In the genomic region with DNA sequence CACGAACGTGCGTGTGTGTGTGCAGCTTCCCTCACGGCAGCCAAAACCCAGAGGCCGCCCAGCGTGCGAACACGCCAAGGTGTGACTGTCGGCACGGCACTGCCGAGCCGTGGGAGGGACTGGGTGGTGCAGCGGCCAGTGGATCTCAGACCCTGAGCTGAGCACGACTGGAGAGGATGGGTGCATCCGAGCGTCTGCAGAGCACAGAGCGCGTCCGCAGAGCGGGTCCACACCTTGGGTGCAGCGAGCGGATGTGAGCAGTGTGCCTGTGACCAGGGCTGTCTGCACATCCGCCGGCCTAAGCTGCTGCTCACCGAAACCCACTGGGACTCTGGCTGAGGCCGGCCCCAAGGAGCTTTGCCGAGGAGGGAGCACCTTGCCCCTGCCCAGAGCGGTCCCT, we compare ENCODE assay signal across 15 cellular contexts. TPM values are rescaled to one million over a fixed set of nuclear protein-coding genes. Genes with fewer than 3 reads are reported as not detected.
DNase-seq lines count a peak whose midpoint lies in the region; ATAC-seq and TF ChIP-seq lines count a peak whose summit lies in the region.
"Had no signal": no experiment of that assay in that cellular context is flagged by ENCODE, and none has a peak within 500 bp of the region (broad histone marks: within the 10 kb centered on the region; RNA-seq: fewer than 3 reads in every experiment).

No MANE protein-coding gene starts in this region.

- no peaks in the 10 kb centered on the region for H3K27me3 Mint-ChIP-seq in dendritic cell treated with granulocyte-macrophage colony-stimulating factor and Interleukin-4, amounts not matched to agents 40 ng/mL and 50 ng/mL, for 4 days
- no peaks in the 10 kb centered on the region for H3K27me3 Mint-ChIP-seq in neural progenitor cell (ENCODE audit: insufficient read depth, low read depth)
- H3K27me3 Mint-ChIP-seq in activated CD4-positive, alpha-beta memory T cell treated with anti-CD3 and anti-CD28 coated beads for 36 hours, result no peaks in the 10 kb centered on the region
- H3K27me3 Mint-ChIP-seq: CD4-positive, alpha-beta memory T cell; IgD-negative memory B cell had no signal

- H3K27ac ChIP-seq in right cardiac atrium (ENCODE audit: low read length), result no peak overlapping the region
- H3K27ac ChIP-seq in neural progenitor cell, result peak overlapping the region; percentile 13
- H3K27ac ChIP-seq: C4-2B had no signal

- 88% methylated on average over 28 of the region's 28 CpGs for WGBS in right cardiac atrium

- no peaks in the 10 kb centered on the region for H3K36me3 ChIP-seq in neural progenitor cell
- H3K36me3 ChIP-seq: BE2C had no signal

- H3K27ac Mint-ChIP-seq in dendritic cell treated with granulocyte-macrophage colony-stimulating factor and Interleukin-4, amounts not matched to agents 40 ng/mL and 50 ng/mL, for 4 days, result peak overlapping the region; percentile 45
- no peak overlapping the region for H3K27ac Mint-ChIP-seq in neural progenitor cell
- H3K27ac Mint-ChIP-seq in activated CD4-positive, alpha-beta memory T cell treated with anti-CD3 and anti-CD28 coated beads for 36 hours, result no peak overlapping the region
- H3K27ac Mint-ChIP-seq: CD4-positive, alpha-beta memory T cell had no signal

- H3K79me2 ChIP-seq in neural progenitor cell (ENCODE audit: low read depth), result peaks cover 16% of the 10 kb centered on the region

- H3K9me3 ChIP-seq in right cardiac atrium (ENCODE audit: control insufficient read depth, low read length) (no peaks in the 10 kb centered on the region), neural progenitor cell (ENCODE audit: low read depth) (no peaks in the 10 kb centered on the region)
- H3K9me3 ChIP-seq: BE2C had no signal

- H3K4me1 ChIP-seq in right cardiac atrium (ENCODE audit: control insufficient read depth, insufficient read depth, low read length) (peaks cover 2% of the 10 kb centered on the region), neural progenitor cell (no peaks in the 10 kb centered on the region)
- H3K4me1 ChIP-seq: BE2C had no signal

- H3K36me3 Mint-ChIP-seq in dendritic cell treated with granulocyte-macrophage colony-stimulating factor and Interleukin-4, amounts not matched to agents 40 ng/mL and 50 ng/mL, for 4 days (ENCODE audit: low read depth), result peaks cover 6% of the 10 kb centered on the region
- H3K36me3 Mint-ChIP-seq in neural progenitor cell, result no peaks in the 10 kb centered on the region
- no peaks in the 10 kb centered on the region for H3K36me3 Mint-ChIP-seq in activated CD4-positive, alpha-beta memory T cell treated with anti-CD3 and anti-CD28 coated beads for 36 hours
- H3K36me3 Mint-ChIP-seq: CD4-positive, alpha-beta memory T cell; IgD-negative memory B cell had no signal

- intact Hi-C loops in right cardiac atrium (cut with DNase I) (no loop called here), left ventricle myocardium superior (cut with micrococcal nuclease) (no loop called here)
- intact Hi-C loops in dendritic cell treated with granulocyte-macrophage colony-stimulating factor and Interleukin-4, amounts not matched to agents 40 ng/mL and 50 ng/mL, for 4 days (cut with micrococcal nuclease), result no loop called here
- intact Hi-C loops in activated CD4-positive, alpha-beta memory T cell treated with anti-CD3 and anti-CD28 coated beads for 36 hours (cut with micrococcal nuclease), result no loop called here

- POLR2A ChIA-PET in activated CD4-positive, alpha-beta memory T cell treated with anti-CD3 and anti-CD28 coated beads for 36 hours (lab: Charles Lee), result no interaction called here

- DNase-seq in right cardiac atrium, result peak in 2 of 3 donors; percentile 41 to 69
- no peak for DNase-seq in left ventricle myocardium superior
- DNase-seq in neural progenitor cell (ENCODE audit: low spot score), result no peak
- no peak for DNase-seq in ACHN
- DNase-seq in activated CD4-positive, alpha-beta memory T cell treated with anti-CD3 and anti-CD28 coated beads for 36 hours, result no peak
- no peak for DNase-seq in NCI-H1105 (lab: John Stamatoyannopoulos, UW)
- DNase-seq: BE2C; CD4-positive, alpha-beta memory T cell; DMS79 had no signal

- in situ Hi-C loops in ACHN (cut with HindIII; ENCODE audit: low pct_ligation_motif_present, low pct_unique_long_range_greater_than_20kb, low sequenced_read_pairs), result no loop called here

- H3K4me2 ChIP-seq in neural progenitor cell, result no peak overlapping the region

- CTCF ChIA-PET in activated CD4-positive, alpha-beta memory T cell treated with anti-CD3 and anti-CD28 coated beads for 36 hours (lab: Charles Lee), result no interaction called here

- no peak overlapping the region for H3K4me3 ChIP-seq in right cardiac atrium (ENCODE audit: low read length)
- no peak overlapping the region for H3K4me3 ChIP-seq in neural progenitor cell

- ATAC-seq in right cardiac atrium (no peak), left ventricle myocardium superior (no peak), GM21528 (IDR thresholded peaks at IDR 0.05; ENCODE audit: low FRiP score, unreplicated experiment) (no peak)

- TF ChIP-seq CTCF in neural progenitor cell (IDR thresholded peaks at IDR 0.05), result no peak

- no peaks in the 10 kb centered on the region for H3K27me3 ChIP-seq in right cardiac atrium (ENCODE audit: control insufficient read depth, insufficient read depth)
- no peaks in the 10 kb centered on the region for H3K27me3 ChIP-seq in neural progenitor cell
- H3K27me3 ChIP-seq: BE2C had no signal

- H3K4me3 Mint-ChIP-seq in dendritic cell treated with granulocyte-macrophage colony-stimulating factor and Interleukin-4, amounts not matched to agents 40 ng/mL and 50 ng/mL, for 4 days, result no peak overlapping the region
- no peak overlapping the region for H3K4me3 Mint-ChIP-seq in neural progenitor cell
- H3K4me3 Mint-ChIP-seq in activated CD4-positive, alpha-beta memory T cell treated with anti-CD3 and anti-CD28 coated beads for 36 hours, result no peak overlapping the region
- H3K4me3 Mint-ChIP-seq: CD4-positive, alpha-beta memory T cell; IgD-negative memory B cell had no signal

- H4K20me1 ChIP-seq in neural progenitor cell (ENCODE audit: low read depth), result peaks cover 2% of the 10 kb centered on the region

- no peak overlapping the region for H3K9ac ChIP-seq in neural progenitor cell

- no peaks in the 10 kb centered on the region for H3K9me3 Mint-ChIP-seq in dendritic cell treated with granulocyte-macrophage colony-stimulating factor and Interleukin-4, amounts not matched to agents 40 ng/mL and 50 ng/mL, for 4 days
- H3K9me3 Mint-ChIP-seq in neural progenitor cell, result no peaks in the 10 kb centered on the region
- H3K9me3 Mint-ChIP-seq in activated CD4-positive, alpha-beta memory T cell treated with anti-CD3 and anti-CD28 coated beads for 36 hours, result no peaks in the 10 kb centered on the region
- H3K9me3 Mint-ChIP-seq: CD4-positive, alpha-beta memory T cell; IgD-negative memory B cell had no signal

- no peak overlapping the region for H2AFZ ChIP-seq in neural progenitor cell (replicated peaks)

- H3K4me1 Mint-ChIP-seq in dendritic cell treated with granulocyte-macrophage colony-stimulating factor and Interleukin-4, amounts not matched to agents 40 ng/mL and 50 ng/mL, for 4 days (ENCODE audit: low read depth), result peaks cover 13% of the 10 kb centered on the region
- H3K4me1 Mint-ChIP-seq in neural progenitor cell, result peaks cover 31% of the 10 kb centered on the region
- no peaks in the 10 kb centered on the region for H3K4me1 Mint-ChIP-seq in activated CD4-positive, alpha-beta memory T cell treated with anti-CD3 and anti-CD28 coated beads for 36 hours (ENCODE audit: low read depth)

- H3F3A ChIP-seq in neural progenitor cell (ENCODE audit: low read depth), result peaks cover 6% of the 10 kb centered on the region

RNA-seq across cellular contexts. Expression of a gene that starts 22.7 kb away (rescaled TPM):
- 10 to 100 TPM; 30.2 to 33.3 (median 30.9) TPM for total RNA-seq in right cardiac atrium
- 30.7 TPM for polyA plus RNA-seq in right cardiac atrium
- 31.8 TPM for total RNA-seq in left ventricle myocardium superior
- 24.7 and 44.2 TPM in 2 replicates for total RNA-seq in neural progenitor cell (ENCODE audit: low replicate concordance)
- total RNA-seq in activated CD4-positive, alpha-beta memory T cell treated with anti-CD3 and anti-CD28 coated beads for 36 hours, result 10 to 100 TPM; 15.0 to 16.7 TPM

RNA-seq across cellular contexts. Expression of a gene that starts 31.0 kb away (rescaled TPM):
- total RNA-seq in right cardiac atrium (under 1 TPM; 0.14 to 0.46 (median 0.20) TPM), left ventricle myocardium superior (1.3 TPM), neural progenitor cell (ENCODE audit: low replicate concordance) (1.3 and 4.7 TPM in 2 replicates)
- 0.20 TPM for polyA plus RNA-seq in right cardiac atrium
- 10 to 100 TPM; 41.7 to 45.6 TPM for total RNA-seq in activated CD4-positive, alpha-beta memory T cell treated with anti-CD3 and anti-CD28 coated beads for 36 hours
- total RNA-seq: A172, HT1080 had no signal

RNA-seq across cellular contexts. Expression of a gene that starts 34.2 kb away (rescaled TPM):
- total RNA-seq in right cardiac atrium, result 100 to 1,000 TPM; 188 to 203 (median 195) TPM
- polyA plus RNA-seq in right cardiac atrium, result 162 TPM
- total RNA-seq in left ventricle myocardium superior, result 171 TPM
- total RNA-seq in neural progenitor cell (ENCODE audit: low replicate concordance), result 10.5 and 44.8 TPM in 2 replicates
- 100 to 1,000 TPM; 127 to 134 TPM for total RNA-seq in activated CD4-positive, alpha-beta memory T cell treated with anti-CD3 and anti-CD28 coated beads for 36 hours

RNA-seq across cellular contexts. Expression of a gene that starts 58.0 kb away (rescaled TPM):
- 10 to 100 TPM; 28.6 to 42.4 (median 35.1) TPM for total RNA-seq in right cardiac atrium
- polyA plus RNA-seq in right cardiac atrium, result 61.8 TPM
- total RNA-seq in left ventricle myocardium superior, result 47.5 TPM
- total RNA-seq in neural progenitor cell (ENCODE audit: low replicate concordance), result 5.4 and 8.4 TPM in 2 replicates
- total RNA-seq in activated CD4-positive, alpha-beta memory T cell treated with anti-CD3 and anti-CD28 coated beads for 36 hours, result 10 to 100 TPM; 55.0 to 57.2 TPM

Comparison
In these comparisons a context has a peak if more than half of its experiments do, and no peak if none do; other contexts are left out.
1. DNase-seq: peak in right cardiac atrium (2 of 3); none in left ventricle myocardium superior (single experiment), neural progenitor cell (single experiment), ACHN (single experiment), activated CD4-positive, alpha-beta memory T cell treated with anti-CD3 and anti-CD28 coated beads for 36 hours (single experiment) and NCI-H1105 (single experiment).